10 cellular contexts compared by ENCODE assay signal in the genomic region with DNA sequence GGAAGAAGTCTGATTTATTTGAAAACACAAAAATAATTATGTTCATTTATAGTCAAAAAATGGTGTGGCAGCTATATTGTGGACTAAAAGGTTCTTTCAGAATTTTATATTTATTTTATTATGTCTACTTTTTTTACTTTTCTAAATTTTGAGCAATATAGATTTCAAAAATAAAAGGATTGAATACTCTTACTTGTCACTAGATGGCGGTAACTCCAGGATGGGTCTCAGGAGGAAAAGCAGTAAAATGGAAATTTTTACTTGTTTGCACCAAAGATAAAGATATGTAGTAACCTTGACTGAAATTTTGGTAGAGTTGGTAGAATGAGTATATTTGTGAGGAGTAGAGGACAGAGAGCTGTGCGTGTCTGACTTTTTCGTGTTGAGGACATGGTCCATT. TPM values are rescaled to one million over a fixed set of nuclear protein-coding genes. Genes with fewer than 3 reads are reported as not detected.
DNase-seq lines count a peak whose midpoint lies in the region; ATAC-seq, FAIRE-seq and TF ChIP-seq lines count a peak whose summit lies in the region.
"Had no signal": no experiment of that assay in that cellular context is flagged by ENCODE, and none has a peak within 500 bp of the region (broad histone marks: within the 10 kb centered on the region; RNA-seq: fewer than 3 reads in every experiment).

No MANE protein-coding gene starts in this region.

- no TSS peak for BruUV-seq in endothelial cell of umbilical vein (replicated peaks; lab: Mats Ljungman, UMichigan)

- H3K79me2 ChIP-seq in endothelial cell of umbilical vein (ENCODE audit: control insufficient read depth, insufficient read depth, low read length), result no peaks in the 10 kb centered on the region

- H3K27ac ChIP-seq in heart left ventricle, result no peak overlapping the region
- no peak overlapping the region for H3K27ac ChIP-seq in endothelial cell of umbilical vein (ENCODE audit: insufficient read depth, low read depth, low read length)

- intact Hi-C loops in heart left ventricle (cut with DNase I) (no loop called here), Right ventricle myocardium superior (cut with DNase I) (no loop called here), endothelial cell of umbilical vein (cut with micrococcal nuclease) (loop anchor here (2.0 to 5.0 kb wide), 2 partner anchors 813 to 1164 kb away; no protein-coding TSS in a partner anchor)

- no peak overlapping the region for H3K9ac ChIP-seq in endothelial cell of umbilical vein (replicated peaks; ENCODE audit: extremely low read depth, insufficient read depth, low read length)

- H3K4me3 Mint-ChIP-seq in type B pancreatic cell, result no peak overlapping the region
- H3K4me3 Mint-ChIP-seq in stimulated activated naive B cell treated with anti-CD40 and anti-IgM and Interleukin-4, amounts not matched to agents 10 μg/mL and 1 μg/mL and 100 μg/mL, for 72 hours, result no peak overlapping the region

- POLR2A ChIA-PET in endothelial cell of umbilical vein (lab: Charles Lee), result no interaction called here

- TF ChIP-seq CTCF in heart left ventricle (IDR thresholded peaks at IDR 0.05) (peak in 11 of 12 donors; percentile 16 to 53 (median 40)), endothelial cell of umbilical vein (IDR thresholded peaks at IDR 0.05; ENCODE audit: extremely low read depth in 1 of 2, insufficient read depth in 1 of 2, low read depth in 1 of 2, low read length in 2 of 2) (peak in 1 of 2 donors; percentile 24), type B pancreatic cell (conservative IDR thresholded peaks at IDR 0.05) (peak; percentile 85), omental fat pad (IDR thresholded peaks at IDR 0.05) (no peak)

- no peaks in the 10 kb centered on the region for H3K4me1 Mint-ChIP-seq in type B pancreatic cell (ENCODE audit: unreplicated experiment)
- H3K4me1 Mint-ChIP-seq in stimulated activated naive B cell treated with anti-CD40 and anti-IgM and Interleukin-4, amounts not matched to agents 10 μg/mL and 1 μg/mL and 100 μg/mL, for 72 hours, result peaks cover 0 to 6% of the 10 kb centered on the region in 2 donors

- ATAC-seq in heart left ventricle (no peak), Right ventricle myocardium superior (ENCODE audit: poor library complexity) (no peak), omental fat pad (ENCODE audit: low FRiP score) (no peak)
- no peak for ATAC-seq in stimulated activated naive B cell treated with anti-CD40 and anti-IgM and Interleukin-4, amounts not matched to agents 10 μg/mL and 1 μg/mL and 100 μg/mL, for 72 hours (replicated peaks)

- FAIRE-seq in endothelial cell of umbilical vein (lab: Jason Lieb, UNC), result peak; percentile 31

- H3K27me3 ChIP-seq in heart left ventricle (peaks cover 0 to 17% (median 0%) of the 10 kb centered on the region in 9 donors), endothelial cell of umbilical vein (ENCODE audit: control insufficient read depth in 2 of 2, insufficient read depth in 2 of 2, low read length in 2 of 2) (no peaks in the 10 kb centered on the region)

- H3K9me3 ChIP-seq in heart left ventricle (no peaks in the 10 kb centered on the region), endothelial cell of umbilical vein (replicated peaks; ENCODE audit: control insufficient read depth, insufficient read depth, low read length) (no peaks in the 10 kb centered on the region)

- CTCF ChIA-PET in endothelial cell of umbilical vein (lab: Charles Lee), result interaction anchor here (1.5 kb wide), 1 partner anchor 813 kb away, joined by 7 read pairs; no protein-coding TSS in a partner anchor

- H3K4me2 ChIP-seq in endothelial cell of umbilical vein (ENCODE audit: insufficient read depth, low read length), result no peak overlapping the region

- no peaks in the 10 kb centered on the region for H3K9me1 ChIP-seq in endothelial cell of umbilical vein (replicated peaks; ENCODE audit: control insufficient read depth, extremely low read depth, insufficient read depth, low read length)

- no peaks in the 10 kb centered on the region for H3K4me1 ChIP-seq in heart left ventricle
- H3K4me1 ChIP-seq in endothelial cell of umbilical vein (ENCODE audit: control insufficient read depth, extremely low read depth, insufficient read depth, low read length), result no peaks in the 10 kb centered on the region

- H3K36me3 ChIP-seq in heart left ventricle (no peaks in the 10 kb centered on the region), endothelial cell of umbilical vein (ENCODE audit: control insufficient read depth in 2 of 2, extremely low read depth in 1 of 2, insufficient read depth in 2 of 2, low read length in 2 of 2) (no peaks in the 10 kb centered on the region)

- no peak overlapping the region for H3K27ac Mint-ChIP-seq in type B pancreatic cell
- no peak overlapping the region for H3K27ac Mint-ChIP-seq in stimulated activated naive B cell treated with anti-CD40 and anti-IgM and Interleukin-4, amounts not matched to agents 10 μg/mL and 1 μg/mL and 100 μg/mL, for 72 hours

- H2AFZ ChIP-seq in endothelial cell of umbilical vein (ENCODE audit: low read depth, low read length), result no peak overlapping the region

- H3K9me3 Mint-ChIP-seq in type B pancreatic cell, result no peaks in the 10 kb centered on the region
- no peaks in the 10 kb centered on the region for H3K9me3 Mint-ChIP-seq in stimulated activated naive B cell treated with anti-CD40 and anti-IgM and Interleukin-4, amounts not matched to agents 10 μg/mL and 1 μg/mL and 100 μg/mL, for 72 hours

- no peaks in the 10 kb centered on the region for H3K36me3 Mint-ChIP-seq in type B pancreatic cell
- H3K36me3 Mint-ChIP-seq in stimulated activated naive B cell treated with anti-CD40 and anti-IgM and Interleukin-4, amounts not matched to agents 10 μg/mL and 1 μg/mL and 100 μg/mL, for 72 hours, result no peaks in the 10 kb centered on the region

- no peaks in the 10 kb centered on the region for H3K27me3 Mint-ChIP-seq in type B pancreatic cell
- H3K27me3 Mint-ChIP-seq in stimulated activated naive B cell treated with anti-CD40 and anti-IgM and Interleukin-4, amounts not matched to agents 10 μg/mL and 1 μg/mL and 100 μg/mL, for 72 hours, result peaks cover 0 to 12% of the 10 kb centered on the region in 2 donors

- H3K4me3 ChIP-seq in heart left ventricle (no peak overlapping the region), endothelial cell of umbilical vein (replicated peaks in 1 of 3; ENCODE audit: insufficient read depth in 1 of 3, low read depth in 1 of 3, low read length in 3 of 3) (no peak overlapping the region)

- 5 to 10% (median 8%) methylated on average over 3 of the region's 3 CpGs for WGBS in heart left ventricle, 4 donors

- dilution Hi-C loops in endothelial cell of umbilical vein (cut with MboI; ENCODE audit: extremely low pct_ligation_motif_present, low sequenced_read_pairs), result no loop called here

- no peak for DNase-seq in heart left ventricle
- no peak for DNase-seq in Right ventricle myocardium superior
- DNase-seq in NCI-H460 (ENCODE audit: extremely low read depth, low read depth), result peak; percentile 16
- DNase-seq in endothelial cell of umbilical vein (ENCODE audit: low read depth, low spot score), result peak; percentile 4
- DNase-seq in type B pancreatic cell (ENCODE audit: extremely low spot score, unreplicated experiment), result no peak
- no peak for DNase-seq in NCI-H1048 (lab: John Stamatoyannopoulos, UW)
- DNase-seq in omental fat pad (ENCODE audit: low spot score), result no peak
- DNase-seq in stimulated activated naive B cell treated with anti-CD40 and anti-IgM and Interleukin-4, amounts not matched to agents 10 μg/mL and 1 μg/mL and 100 μg/mL, for 72 hours, result no peak
- DNase-seq: GDM1; NK-92 treated with Interleukin-12 subunit alpha and Interleukin-12 subunit beta, amount 100 ng/mL, for 24 hours had no signal

- no peak for TF ChIP-seq POLR2A in heart left ventricle (IDR thresholded peaks at IDR 0.05)
- TF ChIP-seq POLR2A in endothelial cell of umbilical vein (IDR thresholded peaks at IDR 0.05; ENCODE audit: low read depth, low read length), result no peak

- H4K20me1 ChIP-seq in endothelial cell of umbilical vein (replicated peaks; ENCODE audit: control insufficient read depth, extremely low read depth, insufficient read depth, low read length), result no peaks in the 10 kb centered on the region

TF ChIP-seq in endothelial cell of umbilical vein, 7 proteins besides CTCF, POLR2A, EP300 and RAD21:
- no peak for TF ChIP-seq POLR2AphosphoS5 (IDR thresholded peaks at IDR 0.05; ENCODE audit: insufficient read depth, low read depth, low read length)

RNA-seq across cellular contexts. Expression of a gene that starts 14.5 kb away (rescaled TPM):
- total RNA-seq in heart left ventricle, result not detected
- not detected for polyA plus RNA-seq in heart left ventricle
- not detected for total RNA-seq in Right ventricle myocardium superior
- 0.02 TPM in 1 of 2 replicates, not detected in the other for total RNA-seq in NCI-H460 (2014; rRNA removed; shearing (Covaris generic))
- polyA plus RNA-seq in NCI-H460 (2014; cell fraction: nucleus; rRNA removed), result not detected in 2 replicates
- not detected in 2 replicates for total RNA-seq in endothelial cell of umbilical vein
- polyA plus RNA-seq in endothelial cell of umbilical vein, result not detected in 2 replicates
- polyA plus RNA-seq in endothelial cell of umbilical vein (2011; cell fraction: cytosol; rRNA removed), result not detected in 2 replicates
- not detected in 2 replicates for polyA plus RNA-seq in endothelial cell of umbilical vein (2011; cell fraction: nucleus; rRNA removed)
- polyA plus RNA-seq in endothelial cell of umbilical vein (2012), result not detected in 2 replicates
- polyA minus RNA-seq in endothelial cell of umbilical vein, result not detected in 2 replicates
- polyA minus RNA-seq in endothelial cell of umbilical vein (2011; cell fraction: cytosol; rRNA and poly(A)+ RNA removed), result not detected
- polyA minus RNA-seq in endothelial cell of umbilical vein (2011; cell fraction: nucleus; rRNA and poly(A)+ RNA removed), result not detected in 2 replicates
- total RNA-seq in type B pancreatic cell (ENCODE audit: low replicate concordance), result 4.2 and 12.8 TPM in 2 replicates
- total RNA-seq in omental fat pad, result not detected

Comparison
In these comparisons a context has a peak if more than half of its experiments do, and no peak if none do; other contexts are left out.
1. DNase-seq: peak in NCI-H460 (single experiment) and endothelial cell of umbilical vein (single experiment); none in heart left ventricle (0 of 5), Right ventricle myocardium superior (single experiment), type B pancreatic cell (single experiment), NCI-H1048 (single experiment), omental fat pad (single experiment) and stimulated activated naive B cell treated with anti-CD40 and anti-IgM and Interleukin-4, amounts not matched to agents 10 μg/mL and 1 μg/mL and 100 μg/mL, for 72 hours (single experiment).
2. CTCF ChIP-seq: peak in heart left ventricle (11 of 12) and type B pancreatic cell (single experiment); none in omental fat pad (0 of 3).